In genomic region chr22:28977481-28977971, GRCh38 we compare ENCODE assay signal across 13 cellular contexts.
DNase-seq lines count a peak whose midpoint lies in the region; ATAC-seq and TF ChIP-seq lines count a peak whose summit lies in the region.
"Had no signal": no experiment of that assay in that cellular context is flagged by ENCODE, and none has a peak within 500 bp of the region (broad histone marks: within the 10 kb centered on the region; RNA-seq: fewer than 3 reads in every experiment).

No MANE protein-coding gene starts in this region.

- CTCF ChIA-PET in CD4-positive, alpha-beta T cell (lab: Charles Lee) = no interaction called here
- CTCF ChIA-PET in Caco-2 (lab: Charles Lee) = interaction anchor here (0.6 kb wide), 1 partner anchor 92 kb away, joined by 5 read pairs; no protein-coding TSS in a partner anchor

- H3K36me3 ChIP-seq in ascending aorta = no peaks in the 10 kb centered on the region
- no peaks in the 10 kb centered on the region for H3K36me3 ChIP-seq in cardiac muscle cell
- no peaks in the 10 kb centered on the region for H3K36me3 ChIP-seq in trophoblast cell (ENCODE audit: control insufficient read depth in 1 of 2, insufficient read depth in 2 of 2, low read length in 2 of 2)
- no peaks in the 10 kb centered on the region for H3K36me3 ChIP-seq in thyroid gland
- no peaks in the 10 kb centered on the region for H3K36me3 ChIP-seq in Caco-2 (ENCODE audit: control insufficient read depth, insufficient read depth, low read length)

- H3K4me3 Mint-ChIP-seq in CD4-positive, alpha-beta T cell = no peak overlapping the region
- H3K4me3 Mint-ChIP-seq in Caco-2 (ENCODE audit: unreplicated experiment) = no peak overlapping the region
- H3K4me3 Mint-ChIP-seq: activated naive CD8-positive, alpha-beta T cell treated with anti-CD3 and anti-CD28 coated beads for 36 hours; memory B cell had no signal

- H3K4me2 ChIP-seq in trophoblast cell (ENCODE audit: low read length) = no peak overlapping the region

- no peak for ATAC-seq in CD4-positive, alpha-beta T cell (ENCODE audit: poor library complexity)

- peak in 1 of 3 experiments; percentile 14 for TF ChIP-seq CTCF in ascending aorta (IDR thresholded peaks at IDR 0.05)
- TF ChIP-seq CTCF in cardiac muscle cell (IDR thresholded peaks at IDR 0.05; ENCODE audit: low read depth, low read length) = no peak
- no peak for TF ChIP-seq CTCF in thyroid gland (IDR thresholded peaks at IDR 0.05)
- no peak for TF ChIP-seq CTCF in CD4-positive, alpha-beta T cell (IDR thresholded peaks at IDR 0.05)
- TF ChIP-seq CTCF in Caco-2 (IDR thresholded peaks at IDR 0.05; ENCODE audit: insufficient read depth in 1 of 2, low read depth in 1 of 2, low read length in 1 of 2, severe bottlenecking in 1 of 2, unreplicated experiment in 1 of 2) = no peak
- no peak for TF ChIP-seq CTCF in GM20000 (IDR thresholded peaks at IDR 0.05; ENCODE audit: extremely low read depth, missing control alignments)

- no peak overlapping the region for H2AK5ac ChIP-seq in trophoblast cell (ENCODE audit: low read length)

- no peak overlapping the region for H3K9ac ChIP-seq in trophoblast cell (ENCODE audit: low read length)

- H2BK120ac ChIP-seq in trophoblast cell (ENCODE audit: insufficient read depth, low read length, poor library complexity) = no peak overlapping the region

- H3K27ac ChIP-seq in ascending aorta (peak overlapping the region; percentile 53 to 66), cardiac muscle cell (peak overlapping the region; percentile 87), trophoblast cell (ENCODE audit: low read depth, low read length) (peak overlapping the region; percentile 6), thyroid gland (peak overlapping the region in 1 of 3 donors; percentile 18)
- no peak overlapping the region for H3K27ac ChIP-seq in CD4-positive, alpha-beta T cell (ENCODE audit: low read depth, low read length)

- H3K18ac ChIP-seq in trophoblast cell (ENCODE audit: low read length) = no peak overlapping the region

- intact Hi-C loops in ascending aorta (cut with DNase I) (loop anchor here (2.0 to 5.0 kb wide), 2 partner anchors 53 to 95 kb away; partner anchors contain the start of gene ZNRF3), thyroid gland (cut with DNase I) (no loop called here), Caco-2 (cut with micrococcal nuclease; ENCODE audit: unreplicated experiment) (no loop called here)
- intact Hi-C loops in CD4-positive, alpha-beta T cell (cut with DNase I, micrococcal nuclease) = no loop called here

- no peak overlapping the region for H3K27ac Mint-ChIP-seq in CD4-positive, alpha-beta T cell
- H3K27ac Mint-ChIP-seq in Caco-2 (ENCODE audit: unreplicated experiment) = no peak overlapping the region
- H3K27ac Mint-ChIP-seq: activated naive CD8-positive, alpha-beta T cell treated with anti-CD3 and anti-CD28 coated beads for 36 hours; memory B cell had no signal

- TF ChIP-seq POLR2A in thyroid gland (IDR thresholded peaks at IDR 0.05) = no peak

- H3K4ac ChIP-seq in trophoblast cell (ENCODE audit: low read depth, low read length) = no peak overlapping the region

- H2BK5ac ChIP-seq in trophoblast cell (ENCODE audit: low read depth, low read length, poor library complexity) = no peak overlapping the region

- H4K91ac ChIP-seq in trophoblast cell (ENCODE audit: low read depth, low read length) = no peak overlapping the region

- H3K79me1 ChIP-seq in trophoblast cell (ENCODE audit: low read length) = peaks cover 2% of the 10 kb centered on the region

- no peak overlapping the region for H4K8ac ChIP-seq in trophoblast cell (ENCODE audit: low read depth, low read length)

- no peak overlapping the region for H2AFZ ChIP-seq in trophoblast cell (ENCODE audit: insufficient read depth, low read length, poor library complexity)

- H3K4me1 Mint-ChIP-seq in CD4-positive, alpha-beta T cell (ENCODE audit: low read depth) = no peaks in the 10 kb centered on the region
- peaks cover 54% of the 10 kb centered on the region for H3K4me1 Mint-ChIP-seq in Caco-2 (ENCODE audit: low read depth, unreplicated experiment)
- H3K4me1 Mint-ChIP-seq: memory B cell had no signal

- no peak overlapping the region for H3K23ac ChIP-seq in trophoblast cell (ENCODE audit: low read length)

- no peaks in the 10 kb centered on the region for H3K9me3 ChIP-seq in ascending aorta
- no peaks in the 10 kb centered on the region for H3K9me3 ChIP-seq in cardiac muscle cell (ENCODE audit: low read depth)
- no peaks in the 10 kb centered on the region for H3K9me3 ChIP-seq in trophoblast cell (ENCODE audit: insufficient read depth, low read depth, low read length)
- H3K9me3 ChIP-seq in thyroid gland = no peaks in the 10 kb centered on the region
- no peaks in the 10 kb centered on the region for H3K9me3 ChIP-seq in CD4-positive, alpha-beta T cell (ENCODE audit: control insufficient read depth, low read length)
- H3K9me3 ChIP-seq in Caco-2 = no peaks in the 10 kb centered on the region

- no CpG with 5 or more reads among the region's 5 CpGs for WGBS in trophoblast cell (ENCODE audit: extremely low coverage, insufficient coverage, insufficient read length)
- 37 to 45% methylated on average over 5 of the region's 5 CpGs for WGBS in thyroid gland, 2 donors

- H3K36me3 Mint-ChIP-seq in CD4-positive, alpha-beta T cell (ENCODE audit: low read depth) = no peaks in the 10 kb centered on the region
- peaks cover 27% of the 10 kb centered on the region for H3K36me3 Mint-ChIP-seq in Caco-2 (ENCODE audit: insufficient read depth, unreplicated experiment)
- H3K36me3 Mint-ChIP-seq: activated naive CD8-positive, alpha-beta T cell treated with anti-CD3 and anti-CD28 coated beads for 36 hours; memory B cell had no signal

- H4K12ac ChIP-seq in trophoblast cell (ENCODE audit: low read depth, low read length) = no peak overlapping the region

- H3K4me3 ChIP-seq in ascending aorta (peak overlapping the region; percentile 41 to 56), cardiac muscle cell (no peak overlapping the region), trophoblast cell (ENCODE audit: low read depth, low read length) (no peak overlapping the region), thyroid gland (replicated peaks in 1 of 3) (no peak overlapping the region), Caco-2 (ENCODE audit: low read depth, low read length) (no peak overlapping the region)

- POLR2A ChIA-PET in CD4-positive, alpha-beta T cell (lab: Charles Lee) = no interaction called here
- POLR2A ChIA-PET in Caco-2 (lab: Charles Lee) = interaction anchor here (0.5 kb wide), 1 partner anchor 24 kb away, joined by 3 read pairs; no protein-coding TSS in a partner anchor

- BruUV-seq in Caco-2 (replicated peaks; lab: Mats Ljungman, UMichigan) = no TSS peak

- peaks cover 6 to 20% of the 10 kb centered on the region in 2 donors for H3K4me1 ChIP-seq in ascending aorta
- peaks cover 47% of the 10 kb centered on the region for H3K4me1 ChIP-seq in cardiac muscle cell (ENCODE audit: low read depth)
- peaks cover 3 to 8% of the 10 kb centered on the region in 2 experiments for H3K4me1 ChIP-seq in trophoblast cell (ENCODE audit: control insufficient read depth in 1 of 2, insufficient read depth in 2 of 2, low read length in 2 of 2)
- peaks cover 26 to 42% of the 10 kb centered on the region in 2 donors for H3K4me1 ChIP-seq in thyroid gland
- H3K4me1 ChIP-seq in Caco-2 = peaks cover 66% of the 10 kb centered on the region

- H3K9me3 Mint-ChIP-seq in CD4-positive, alpha-beta T cell = no peaks in the 10 kb centered on the region
- no peaks in the 10 kb centered on the region for H3K9me3 Mint-ChIP-seq in Caco-2 (ENCODE audit: unreplicated experiment)
- H3K9me3 Mint-ChIP-seq: activated naive CD8-positive, alpha-beta T cell treated with anti-CD3 and anti-CD28 coated beads for 36 hours; memory B cell had no signal

- H3K27me3 ChIP-seq in ascending aorta (no peaks in the 10 kb centered on the region), cardiac muscle cell (no peaks in the 10 kb centered on the region), trophoblast cell (ENCODE audit: insufficient read depth, low read length) (no peaks in the 10 kb centered on the region), thyroid gland (no peaks in the 10 kb centered on the region), Caco-2 (replicated peaks; ENCODE audit: control insufficient read depth, insufficient read depth, low read length) (no peaks in the 10 kb centered on the region)
- peaks cover 18% of the 10 kb centered on the region for H3K27me3 ChIP-seq in CD4-positive, alpha-beta T cell (ENCODE audit: control insufficient read depth, insufficient read depth, low read length)

- DNase-seq in Daoy (ENCODE audit: low read depth) = peak; percentile 41
- DNase-seq in ascending aorta (ENCODE audit: low spot score in 2 of 2) = no peak
- peak; percentile 26 to 65 for DNase-seq in cardiac muscle cell (ENCODE audit: low read depth in 1 of 2, low spot score in 1 of 2)
- DNase-seq in trophoblast cell = no peak
- no peak for DNase-seq in thyroid gland
- no peak for DNase-seq in CD4-positive, alpha-beta T cell
- DNase-seq in Caco-2 = no peak
- no peak for DNase-seq in GM20000 (ENCODE audit: low spot score)
- DNase-seq: activated CD4-positive, CD25-positive, alpha-beta regulatory T cell treated with anti-CD3 and anti-CD28 coated beads, Interleukin-2, amount 50 U/mL, for 72 hours; activated naive CD8-positive, alpha-beta T cell treated with anti-CD3 and anti-CD28 coated beads for 36 hours; DMS153; NCI-H524 treated with DMSO at 0.1 percent for 48 hours had no signal

- H3K79me2 ChIP-seq in trophoblast cell (ENCODE audit: control insufficient read depth, insufficient read depth, low read length, poor library complexity) = no peaks in the 10 kb centered on the region

- no peak overlapping the region for H3K14ac ChIP-seq in trophoblast cell (ENCODE audit: low read length)

- H2BK12ac ChIP-seq in trophoblast cell (ENCODE audit: low read length) = no peak overlapping the region

- H3K27me3 Mint-ChIP-seq in CD4-positive, alpha-beta T cell = peaks cover 58% of the 10 kb centered on the region
- no peaks in the 10 kb centered on the region for H3K27me3 Mint-ChIP-seq in Caco-2 (ENCODE audit: insufficient read depth, unreplicated experiment)

Comparison
In these comparisons a context has a peak if more than half of its experiments do, and no peak if none do; other contexts are left out.
1. DNase-seq: peak in Daoy (single experiment) and cardiac muscle cell (2 of 2); none in ascending aorta (0 of 2), trophoblast cell (0 of 2), thyroid gland (0 of 2), CD4-positive, alpha-beta T cell (0 of 10), Caco-2 (0 of 2) and GM20000 (single experiment).
2. H3K4me3 ChIP-seq: peak in ascending aorta (2 of 2); none in cardiac muscle cell (single experiment), trophoblast cell (single experiment), thyroid gland (0 of 3) and Caco-2 (single experiment).